ENCODE assay signal across 26 cellular contexts in the genomic region with DNA sequence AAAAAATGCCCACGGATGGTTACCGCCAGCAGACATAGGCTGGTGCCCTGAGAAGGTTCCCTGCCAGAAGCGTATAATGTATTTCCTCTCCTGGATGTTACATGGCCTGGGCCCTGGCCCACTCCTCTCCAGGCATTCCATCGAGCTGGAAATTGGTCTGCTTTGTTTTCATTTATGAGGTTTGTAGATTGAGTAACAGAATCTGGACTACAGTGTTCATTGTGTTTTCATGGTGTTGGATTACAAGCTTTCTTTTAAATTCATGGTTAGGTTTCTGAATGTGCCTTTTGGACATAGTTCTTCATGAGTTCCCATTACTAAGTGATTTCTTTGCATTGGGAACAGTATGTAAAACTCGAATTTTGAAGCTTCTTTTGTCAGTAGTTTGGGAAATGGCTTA. TPM values are rescaled to one million over a fixed set of nuclear protein-coding genes. Genes with fewer than 3 reads are reported as not detected.
DNase-seq lines count a peak whose midpoint lies in the region; ATAC-seq and TF ChIP-seq lines count a peak whose summit lies in the region.
"Had no signal": no experiment of that assay in that cellular context is flagged by ENCODE, and none has a peak within 500 bp of the region (broad histone marks: within the 10 kb centered on the region; RNA-seq: fewer than 3 reads in every experiment).

No MANE protein-coding gene starts in this region.

- no peaks in the 10 kb centered on the region for H3K9me3 ChIP-seq in HEK293 (ENCODE audit: control insufficient read depth, insufficient read depth, low read depth, low read length)
- no peaks in the 10 kb centered on the region for H3K9me3 ChIP-seq in effector memory CD4-positive, alpha-beta T cell (ENCODE audit: control insufficient read depth, low read length)
- H3K9me3 ChIP-seq: BLaER1 treated with 17β-estradiol and CSF1 and Interleukin-3, amounts not matched to agents 10 nM and 100 nM; gastrocnemius medialis; left ventricle myocardium inferior; ovary; right atrium auricular region; SJSA1; thoracic aorta; vagina had no signal

- H3K27ac ChIP-seq in HEK293 (ENCODE audit: extremely low read depth, low read depth, low read length): 0 out of 2 replicates have a peak overlapping the region, but pooled peaks have one; percentile 12
- H3K27ac ChIP-seq in brain microvascular endothelial cell: no peak overlapping the region
- no peak overlapping the region for H3K27ac ChIP-seq in mesendoderm (ENCODE audit: low read depth, low read length)
- H3K27ac ChIP-seq in effector memory CD4-positive, alpha-beta T cell (ENCODE audit: insufficient read depth, low read length, poor library complexity, severe bottlenecking): no peak overlapping the region
- H3K27ac ChIP-seq: BLaER1 treated with 17β-estradiol and CSF1 and Interleukin-3, amounts not matched to agents 10 nM and 100 nM; gastrocnemius medialis; left ventricle myocardium inferior; ovary; right atrium auricular region; SJSA1; thoracic aorta; vagina had no signal

- H4K8ac ChIP-seq in mesendoderm (ENCODE audit: low read depth, low read length): no peak overlapping the region

- H3K4me3 ChIP-seq in AG10803 (ENCODE audit: low read length): no peak overlapping the region
- H3K4me3 ChIP-seq in HEK293 (ENCODE audit: low read depth, low read length): no peak overlapping the region
- H3K4me3 ChIP-seq in brain microvascular endothelial cell (ENCODE audit: low read depth, low read length): no peak overlapping the region
- H3K4me3 ChIP-seq in fibroblast of villous mesenchyme (ENCODE audit: low read depth, low read length): no peak overlapping the region
- H3K4me3 ChIP-seq in mesendoderm (ENCODE audit: low read length): no peak overlapping the region
- no peak overlapping the region for H3K4me3 ChIP-seq in effector memory CD4-positive, alpha-beta T cell (ENCODE audit: insufficient read depth, low read depth, low read length, poor library complexity, severe bottlenecking)
- H3K4me3 ChIP-seq: BLaER1 treated with 17β-estradiol and CSF1 and Interleukin-3, amounts not matched to agents 10 nM and 100 nM; gastrocnemius medialis; left ventricle myocardium inferior; ovary; right atrium auricular region; SJSA1; thoracic aorta; vagina had no signal

- H3K4me1 ChIP-seq in HEK293 (ENCODE audit: control insufficient read depth, insufficient read depth, low read length) (peaks cover 12% of the 10 kb centered on the region), mesendoderm (ENCODE audit: control insufficient read depth, low read depth, low read length) (peaks cover 2% of the 10 kb centered on the region)
- H3K4me1 ChIP-seq in effector memory CD4-positive, alpha-beta T cell (ENCODE audit: control insufficient read depth, insufficient read depth, low read length, poor library complexity, severe bottlenecking): no peaks in the 10 kb centered on the region
- H3K4me1 ChIP-seq: left ventricle myocardium inferior, right atrium auricular region, vagina had no signal

- no peak overlapping the region for H3K4ac ChIP-seq in mesendoderm (ENCODE audit: low read depth, low read length)

- H2BK120ac ChIP-seq in mesendoderm (ENCODE audit: low read depth, low read length): no peak overlapping the region

- H3K79me1 ChIP-seq in mesendoderm (ENCODE audit: low read length): peaks cover 2% of the 10 kb centered on the region

- in situ Hi-C loops in brain microvascular endothelial cell (cut with HindIII; ENCODE audit: low pct_ligation_motif_present, low sequenced_read_pairs): no loop called here

- H4K5ac ChIP-seq in mesendoderm (ENCODE audit: low read length): no peak overlapping the region

- H2BK5ac ChIP-seq in mesendoderm (ENCODE audit: low read length): no peak overlapping the region

- no peaks in the 10 kb centered on the region for H3K79me2 ChIP-seq in mesendoderm (ENCODE audit: control insufficient read depth, insufficient read depth, low read length)

- no peak overlapping the region for H2BK15ac ChIP-seq in mesendoderm (replicated peaks; ENCODE audit: low read depth)

- no peak overlapping the region for H3K4me2 ChIP-seq in mesendoderm (ENCODE audit: low read length)

- H3K18ac ChIP-seq in mesendoderm (ENCODE audit: low read length): no peak overlapping the region

- no peak overlapping the region for H2AK5ac ChIP-seq in mesendoderm (ENCODE audit: low read length)

- no peak overlapping the region for H3K23ac ChIP-seq in mesendoderm (ENCODE audit: low read length)

- no peak for TF ChIP-seq CTCF in AG10803 (conservative IDR thresholded peaks at IDR 0.05; ENCODE audit: low read length)
- no peak for TF ChIP-seq CTCF in HEK293 (tag by site-specific recombination; IDR thresholded peaks at IDR 0.05)
- TF ChIP-seq CTCF in brain microvascular endothelial cell (IDR thresholded peaks at IDR 0.05; ENCODE audit: low read depth, low read length, missing control alignments): no peak
- no peak for TF ChIP-seq CTCF in fibroblast of villous mesenchyme (IDR thresholded peaks at IDR 0.05; ENCODE audit: insufficient read depth, low read depth, low read length)

- no peaks in the 10 kb centered on the region for H3K27me3 ChIP-seq in brain microvascular endothelial cell (replicated peaks)
- no peaks in the 10 kb centered on the region for H3K27me3 ChIP-seq in mesendoderm (ENCODE audit: insufficient read depth, low read length, poor library complexity)
- no peaks in the 10 kb centered on the region for H3K27me3 ChIP-seq in effector memory CD4-positive, alpha-beta T cell (replicated peaks; ENCODE audit: control insufficient read depth, insufficient read depth, low read length, poor library complexity, severe bottlenecking)
- H3K27me3 ChIP-seq: gastrocnemius medialis, ovary, right atrium auricular region, SJSA1, vagina had no signal

- WGBS in mesendoderm (ENCODE audit: extremely low coverage, insufficient coverage, low lambda C conversion rate): no CpG with 5 or more reads among the region's 5 CpGs

- DNase-seq in AG10803 (ENCODE audit: low read depth) (peak; percentile 37), brain microvascular endothelial cell (peak; percentile 36), fibroblast of villous mesenchyme (ENCODE audit: low read depth) (peak; percentile 44), NCI-H128 (lab: John Stamatoyannopoulos, UW; ENCODE audit: unreplicated experiment) (no peak), mesendoderm (no peak)
- DNase-seq in effector memory CD4-positive, alpha-beta T cell: no peak
- DNase-seq: activated CD8-positive, alpha-beta T cell treated with anti-CD3 and anti-CD28 coated beads, Interleukin-2, amount 10 ng/mL, durations not matched to agents 7 days and 5 days; activated gamma-delta T cell treated with Interleukin-2 at 50 U/mL for 16 hours; Calu3; gastrocnemius medialis; hypothalamus; left ventricle myocardium inferior; MM.1S; naive thymus-derived CD8-positive, alpha-beta T cell; NCI-H1417 treated with DMSO at 0.1 percent for 48 hours; NCI-H526 treated with DMSO at 0.1 percent for 48 hours; ovary; stimulated activated naive CD4-positive, alpha-beta T cell treated with Interleukin-2 at 50 U/mL for 16 hours had no signal

- H3K56ac ChIP-seq in mesendoderm (ENCODE audit: low read length): no peak overlapping the region

- ATAC-seq in HG02970 (IDR thresholded peaks at IDR 0.05; ENCODE audit: low FRiP score, unreplicated experiment): no peak
- ATAC-seq: activated CD8-positive, alpha-beta T cell treated with anti-CD3 and anti-CD28 coated beads, Interleukin-2, amount 10 ng/mL, durations not matched to agents 7 days and 5 days; gastrocnemius medialis; HCT116; naive thymus-derived CD8-positive, alpha-beta T cell had no signal

- POLR2A ChIA-PET in HEK293 (lab: Yijun Ruan, JAX): no interaction called here

- H3K36me3 ChIP-seq in HEK293 (ENCODE audit: control insufficient read depth in 2 of 2, insufficient read depth in 1 of 2, low read length in 2 of 2) (no peaks in the 10 kb centered on the region), brain microvascular endothelial cell (replicated peaks) (no peaks in the 10 kb centered on the region), mesendoderm (ENCODE audit: control insufficient read depth, insufficient read depth, low read length) (no peaks in the 10 kb centered on the region)
- H3K36me3 ChIP-seq in effector memory CD4-positive, alpha-beta T cell (ENCODE audit: control insufficient read depth, insufficient read depth, low read length): no peaks in the 10 kb centered on the region
- H3K36me3 ChIP-seq: BLaER1 treated with 17β-estradiol and CSF1 and Interleukin-3, amounts not matched to agents 10 nM and 100 nM; gastrocnemius medialis; left ventricle myocardium inferior; ovary; right atrium auricular region; thoracic aorta; vagina had no signal

- no peak overlapping the region for H3K9ac ChIP-seq in mesendoderm (ENCODE audit: low read length)
- H3K9ac ChIP-seq: BLaER1 treated with 17β-estradiol and CSF1 and Interleukin-3, amounts not matched to agents 10 nM and 100 nM had no signal

- CTCF ChIA-PET in HEK293 (lab: Yijun Ruan, JAX): interaction anchor here (0.6 to 1.2 kb wide), 8 partner anchors 9 to 442 kb away, joined by 3 to 5 read pairs (median 3); no protein-coding TSS in a partner anchor

TF ChIP-seq in HEK293, 187 proteins besides CTCF, POLR2A, EP300 and RAD21 (continues in another document):
- peak; percentile 79 for TF ChIP-seq ZNF600 (tag by site-specific recombination; IDR thresholded peaks at IDR 0.05)
- TF ChIP-seq ZNF354C (tag by site-specific recombination; IDR thresholded peaks at IDR 0.05; ENCODE audit: borderline replicate concordance, low read depth): no peak
- TF ChIP-seq, protein P1, sequence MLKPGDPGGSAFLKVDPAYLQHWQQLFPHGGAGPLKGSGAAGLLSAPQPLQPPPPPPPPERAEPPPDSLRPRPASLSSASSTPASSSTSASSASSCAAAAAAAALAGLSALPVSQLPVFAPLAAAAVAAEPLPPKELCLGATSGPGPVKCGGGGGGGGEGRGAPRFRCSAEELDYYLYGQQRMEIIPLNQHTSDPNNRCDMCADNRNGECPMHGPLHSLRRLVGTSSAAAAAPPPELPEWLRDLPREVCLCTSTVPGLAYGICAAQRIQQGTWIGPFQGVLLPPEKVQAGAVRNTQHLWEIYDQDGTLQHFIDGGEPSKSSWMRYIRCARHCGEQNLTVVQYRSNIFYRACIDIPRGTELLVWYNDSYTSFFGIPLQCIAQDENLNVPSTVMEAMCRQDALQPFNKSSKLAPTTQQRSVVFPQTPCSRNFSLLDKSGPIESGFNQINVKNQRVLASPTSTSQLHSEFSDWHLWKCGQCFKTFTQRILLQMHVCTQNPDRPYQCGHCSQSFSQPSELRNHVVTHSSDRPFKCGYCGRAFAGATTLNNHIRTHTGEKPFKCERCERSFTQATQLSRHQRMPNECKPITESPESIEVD (tag by site-specific recombination; IDR thresholded peaks at IDR 0.05): peak; percentile 56
- TF ChIP-seq ZBTB17 (tag by site-specific recombination; IDR thresholded peaks at IDR 0.05): peak; percentile 22; the same call in 1 of the 2 replicates

RNA-seq across cellular contexts. Expression of a gene that starts 6.4 kb away (rescaled TPM):
- 7.7 and 8.6 TPM in 2 replicates for total RNA-seq in fibroblast of villous mesenchyme
- polyA plus RNA-seq in mesendoderm (2013, experiment 1 of 2): 6.3 TPM
- polyA plus RNA-seq in mesendoderm (2013, experiment 2 of 2): 6.0 TPM

Comparison
In these comparisons a context has a peak if more than half of its experiments do, and no peak if none do; other contexts are left out.
1. DNase-seq: peak in AG10803 (single experiment), brain microvascular endothelial cell (single experiment) and fibroblast of villous mesenchyme (single experiment); none in NCI-H128 (single experiment), mesendoderm (single experiment) and effector memory CD4-positive, alpha-beta T cell (0 of 3).